8 cellular contexts compared by ENCODE assay signal in the genomic region with DNA sequence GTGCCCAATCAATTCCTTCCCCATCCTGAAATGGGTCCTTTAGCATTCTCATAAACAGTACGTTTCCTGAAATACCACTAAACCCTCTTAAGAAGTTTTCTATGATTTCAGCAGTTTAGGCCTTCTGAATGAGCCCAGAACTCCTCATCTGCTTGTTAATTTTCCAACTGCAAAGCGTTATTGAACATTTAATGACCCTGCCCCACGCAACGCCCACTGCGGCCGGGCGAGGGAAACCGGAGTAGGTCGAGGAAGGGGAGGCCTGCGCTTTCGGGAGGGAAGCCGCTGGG. TPM values are rescaled to one million over a fixed set of nuclear protein-coding genes. Genes with fewer than 3 reads are reported as not detected.
DNase-seq lines count a peak whose midpoint lies in the region; ATAC-seq and TF ChIP-seq lines count a peak whose summit lies in the region.

No MANE protein-coding gene starts in this region.

- TF ChIP-seq CTCF in CD14-positive monocyte (IDR thresholded peaks at IDR 0.05) = no peak
- TF ChIP-seq CTCF in neural crest cell (conservative IDR thresholded peaks at IDR 0.05) = no peak
- TF ChIP-seq CTCF in GM10248 (IDR thresholded peaks at IDR 0.05; ENCODE audit: control extremely low read depth, extremely low read depth, low read depth, missing control alignments) = no peak

- H3K36me3 Mint-ChIP-seq in CD14-positive monocyte (peaks cover 0 to 2% of the 10 kb centered on the region in 2 donors), neural crest cell (ENCODE audit: low read depth) (peaks cover 3% of the 10 kb centered on the region)

- DNase-seq in CD14-positive monocyte (ENCODE audit: low spot score) (no peak), NT2/D1 (ENCODE audit: low read depth, low spot score) (no peak), neural crest cell (ENCODE audit: low read depth, low spot score) (no peak), GM10248 (ENCODE audit: extremely low spot score) (no peak), NCI-H446 (lab: John Stamatoyannopoulos, UW) (no peak)
- DNase-seq in stimulated activated CD4-positive, alpha-beta T cell treated with anti-CD3 and anti-CD28 coated beads, Interleukin-12 subunit alpha, Interleukin-12 subunit beta, amount 100 ng/mL, for 4 hours = no peak

- H3K27me3 Mint-ChIP-seq in CD14-positive monocyte (ENCODE audit: low read depth in 3 of 3) = peaks cover 0 to 8% (median 0%) of the 10 kb centered on the region in 3 donors
- peaks cover 22% of the 10 kb centered on the region for H3K27me3 Mint-ChIP-seq in neural crest cell (ENCODE audit: low read depth)

- H3K27ac Mint-ChIP-seq in CD14-positive monocyte (peak overlapping the region; percentile 94 to 99 (median 97)), neural crest cell (ENCODE audit: unreplicated experiment) (peak overlapping the region; percentile 59)

- no peaks in the 10 kb centered on the region for H3K4me1 ChIP-seq in NT2/D1 (ENCODE audit: insufficient read depth, insufficient read length)
- H3K4me1 ChIP-seq in endocrine pancreas (ENCODE audit: control insufficient read depth, insufficient read depth, low read length) = peaks cover 17% of the 10 kb centered on the region

- CTCF ChIA-PET in GM10248 (lab: Yijun Ruan, JAX) = no interaction called here

- ATAC-seq in GM18517 (IDR thresholded peaks at IDR 0.05; ENCODE audit: unreplicated experiment) = no peak

- H3K9me3 Mint-ChIP-seq in CD14-positive monocyte (peaks cover 0 to 7% (median 4%) of the 10 kb centered on the region in 7 donors), neural crest cell (no peaks in the 10 kb centered on the region)

- H3K4me3 ChIP-seq in NT2/D1 (ENCODE audit: insufficient read length, low read depth) = peak overlapping the region; percentile 97
- H3K4me3 ChIP-seq in endocrine pancreas (ENCODE audit: control insufficient read depth, insufficient read depth, low read length) = peak overlapping the region; percentile 63

- peak overlapping the region; percentile 92 for H3K9ac ChIP-seq in NT2/D1 (ENCODE audit: insufficient read length, low read depth)
- H3K9ac ChIP-seq in endocrine pancreas (ENCODE audit: control insufficient read depth, insufficient read depth, low read length) = peak overlapping the region; percentile 22

- peak overlapping the region; percentile 100 for H3K4me3 Mint-ChIP-seq in CD14-positive monocyte
- H3K4me3 Mint-ChIP-seq in neural crest cell = peak overlapping the region; percentile 99

- H3K9me3 ChIP-seq in NT2/D1 (ENCODE audit: insufficient read depth, low read length) (peaks cover 9% of the 10 kb centered on the region; the same call in 1 of the 2 replicates), endocrine pancreas (ENCODE audit: control insufficient read depth, low read length) (no peaks in the 10 kb centered on the region)

- H3K36me3 ChIP-seq in NT2/D1 (ENCODE audit: insufficient read depth, insufficient read length, low read length) (no peaks in the 10 kb centered on the region), endocrine pancreas (ENCODE audit: control insufficient read depth, insufficient read depth, low read length) (no peaks in the 10 kb centered on the region)

- intact Hi-C loops in CD14-positive monocyte (cut with micrococcal nuclease) = loop anchor here (5.0 to 10.0 kb wide), 3 partner anchors 96 to 112 kb away; partner anchors contain the start of gene FMC1 (in 1 of the 2)

- H3K4me1 Mint-ChIP-seq in CD14-positive monocyte (peaks cover 22% of the 10 kb centered on the region), neural crest cell (peaks cover 32% of the 10 kb centered on the region)

- H3K27me3 ChIP-seq in NT2/D1 (ENCODE audit: insufficient read depth, insufficient read length) = peaks cover 6% of the 10 kb centered on the region
- H3K27me3 ChIP-seq in endocrine pancreas (ENCODE audit: control insufficient read depth, insufficient read depth, low read length) = no peaks in the 10 kb centered on the region

- POLR2A ChIA-PET in GM10248 (lab: Yijun Ruan, JAX) = no interaction called here

RNA-seq across cellular contexts. Expression of gene UBN2, which starts 0.6 kb away (rescaled TPM):
- 1 to 10 TPM in 1 of 2 donors, under 1 TPM in 1; 0.80 to 1.6 TPM for polyA plus RNA-seq in CD14-positive monocyte
- total RNA-seq in neural crest cell = 30.1 and 32.1 TPM in 2 replicates
